9 cellular contexts compared by ENCODE assay signal in the genomic region with DNA sequence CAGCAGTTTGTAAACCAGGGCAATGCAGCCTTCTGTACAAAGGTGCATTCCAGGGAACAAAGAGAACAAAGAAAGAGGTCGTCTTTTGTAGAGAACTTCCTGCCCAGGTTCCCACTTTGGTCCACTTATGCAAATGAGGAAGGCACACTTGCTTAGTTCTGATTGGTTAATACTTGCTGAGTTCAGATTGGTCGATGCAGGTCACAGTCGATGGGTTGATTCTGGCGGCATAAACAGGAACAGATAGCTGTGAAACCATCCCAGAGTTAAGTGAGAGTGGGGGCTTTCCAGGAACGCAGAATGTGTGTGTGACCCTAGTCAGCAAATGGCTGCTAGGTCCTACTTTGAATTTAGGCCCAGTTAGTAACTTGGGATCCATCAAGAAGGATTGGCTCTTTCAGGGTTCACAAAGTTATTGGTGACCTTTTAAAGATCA. TPM values are rescaled to one million over a fixed set of nuclear protein-coding genes. Genes with fewer than 3 reads are reported as not detected.
A peak's percentile ranks its signal among the peaks of the same experiment; 100 is the strongest.
DNase-seq lines count a peak whose midpoint lies in the region; ATAC-seq, FAIRE-seq and TF ChIP-seq lines count a peak whose summit lies in the region.
"Had no signal": no experiment of that assay in that cellular context is flagged by ENCODE, and none has a peak within 500 bp of the region (broad histone marks: within the 10 kb centered on the region; RNA-seq: fewer than 3 reads in every experiment).

No MANE protein-coding gene starts in this region.

- BruUV-seq in HepG2 (replicated peaks; lab: Mats Ljungman, UMichigan): no TSS peak

- H3K4me2 ChIP-seq in HepG2 (ENCODE audit: low read depth, low read length): 0 out of 2 replicates have a peak overlapping the region, but pooled peaks have one; percentile 93
- H3K4me2 ChIP-seq in astrocyte (ENCODE audit: low read length): no peak overlapping the region

- H3K27me3 ChIP-seq in HepG2 (ENCODE audit: control insufficient read depth in 1 of 2, insufficient read depth in 2 of 2, low read length in 2 of 2): no peaks in the 10 kb centered on the region; a peak in 1 of 5 replicates
- no peaks in the 10 kb centered on the region for H3K27me3 ChIP-seq in right lobe of liver
- H3K27me3 ChIP-seq in astrocyte (ENCODE audit: insufficient read depth, low read length): peaks cover 2% of the 10 kb centered on the region
- no peaks in the 10 kb centered on the region for H3K27me3 ChIP-seq in transverse colon

- peak overlapping the region; percentile 51 to 94 (median 68) for H3K4me3 Mint-ChIP-seq in IgD-negative memory B cell
- H3K4me3 Mint-ChIP-seq in astrocyte (ENCODE audit: unreplicated experiment): peak overlapping the region; percentile 22

- WGBS in HepG2 (ENCODE audit: low lambda C conversion rate): 66% methylated on average over 5 of the region's 5 CpGs
- WGBS in right lobe of liver (ENCODE audit: insufficient coverage, low coverage, low lambda C conversion rate, missing lambda C conversion rate): 75% methylated on average over 5 of the region's 5 CpGs
- WGBS in transverse colon (ENCODE audit: low coverage in 1 of 2), 2 donors: 38 to 55% methylated on average over 1 to 5 of the region's 5 CpGs

- H3K36me3 Mint-ChIP-seq in IgD-negative memory B cell (no peaks in the 10 kb centered on the region), astrocyte (ENCODE audit: low read depth, unreplicated experiment) (peaks cover 2% of the 10 kb centered on the region)

- peak overlapping the region; percentile 93 to 98 (median 95) for H3K27ac Mint-ChIP-seq in IgD-negative memory B cell
- no peak overlapping the region for H3K27ac Mint-ChIP-seq in astrocyte (ENCODE audit: unreplicated experiment)

- H3K36me3 ChIP-seq in HepG2 (replicated peaks in 1 of 2; ENCODE audit: control insufficient read depth in 1 of 2, insufficient read depth in 2 of 2, low read length in 2 of 2): peaks cover 0 to 7% of the 10 kb centered on the region in 2 experiments; a peak in 1 of 5 replicates
- no peaks in the 10 kb centered on the region for H3K36me3 ChIP-seq in right lobe of liver
- H3K36me3 ChIP-seq in astrocyte (ENCODE audit: insufficient read depth, low read length): no peaks in the 10 kb centered on the region
- H3K36me3 ChIP-seq in transverse colon: no peaks in the 10 kb centered on the region

- H3K27me3 Mint-ChIP-seq in IgD-negative memory B cell: peaks cover 2% of the 10 kb centered on the region
- peaks cover 2% of the 10 kb centered on the region for H3K27me3 Mint-ChIP-seq in astrocyte (ENCODE audit: low read depth, unreplicated experiment)

- H3K9me3 ChIP-seq in HepG2 (ENCODE audit: low read length): no peaks in the 10 kb centered on the region
- H3K9me3 ChIP-seq in right lobe of liver: no peaks in the 10 kb centered on the region
- H3K9me3 ChIP-seq in astrocyte (ENCODE audit: insufficient read depth, low read depth, low read length): no peaks in the 10 kb centered on the region
- no peaks in the 10 kb centered on the region for H3K9me3 ChIP-seq in transverse colon

- H3K27ac ChIP-seq in HepG2 (ENCODE audit: extremely low read length, insufficient read depth, low read length): no peak overlapping the region
- H3K27ac ChIP-seq in right lobe of liver: no peak overlapping the region
- no peak overlapping the region for H3K27ac ChIP-seq in astrocyte (ENCODE audit: low read depth, low read length)
- no peak overlapping the region for H3K27ac ChIP-seq in transverse colon

- no peak for DNase-seq in HepG2 (ENCODE audit: low spot score)
- DNase-seq in right lobe of liver: no peak
- no peak for DNase-seq in astrocyte (ENCODE audit: low read depth)
- DNase-seq in NOMO-1 treated with dmso at 0.1 percent for 144 hours (lab: John Stamatoyannopoulos, UW; ENCODE audit: unreplicated experiment): no peak
- DNase-seq in NCI-H226: no peak
- no peak for DNase-seq in transverse colon
- DNase-seq: activated CD4-positive, alpha-beta T cell treated with anti-CD3 and anti-CD28 coated beads, Interleukin-2, amount 50 U/mL, for 48 hours had no signal

- H3K79me2 ChIP-seq in HepG2 (ENCODE audit: insufficient read depth, low read length): peaks cover 22% of the 10 kb centered on the region
- H3K79me2 ChIP-seq in astrocyte (ENCODE audit: insufficient read depth, low read length): peaks cover 25% of the 10 kb centered on the region

- in situ Hi-C loops in HepG2 (cut with HindIII; ENCODE audit: extremely low pct_ligation_motif_present, low pct_unique_long_range_greater_than_20kb): no loop called here
- in situ Hi-C loops in transverse colon (cut with MboI; ENCODE audit: low pct_ligation_motif_present in 1 of 4, low pct_unique_long_range_greater_than_20kb in 1 of 4, low sequenced_read_pairs in 3 of 4): no loop called here

- no peak overlapping the region for H3K4me3 ChIP-seq in HepG2 (replicated peaks in 1 of 3; ENCODE audit: insufficient read depth in 1 of 3, low read depth in 2 of 3, low read length in 3 of 3)
- H3K4me3 ChIP-seq in right lobe of liver: no peak overlapping the region
- H3K4me3 ChIP-seq in astrocyte (ENCODE audit: insufficient read depth, low read depth, low read length): no peak overlapping the region
- no peak overlapping the region for H3K4me3 ChIP-seq in transverse colon

- H2AFZ ChIP-seq in HepG2 (ENCODE audit: low read length) (no peak overlapping the region), astrocyte (ENCODE audit: low read depth, low read length) (no peak overlapping the region)

- no peak for TF ChIP-seq RAD21 in HepG2 (CRISPR knock-in tag; IDR thresholded peaks at IDR 0.05)

- no peaks in the 10 kb centered on the region for H4K20me1 ChIP-seq in HepG2 (ENCODE audit: insufficient read depth, low read length)
- H4K20me1 ChIP-seq in astrocyte (ENCODE audit: insufficient read depth, low read length): peaks cover 6% of the 10 kb centered on the region

- TF ChIP-seq POLR2A in HepG2 (IDR thresholded peaks at IDR 0.05; ENCODE audit: insufficient read depth in 1 of 2, low read depth in 2 of 2, low read length in 2 of 2) (no peak), right lobe of liver (IDR thresholded peaks at IDR 0.05) (no peak), transverse colon (IDR thresholded peaks at IDR 0.05) (no peak)

- TF ChIP-seq EP300 in HepG2 (IDR thresholded peaks at IDR 0.05; ENCODE audit: low read depth in 2 of 2, low read length in 2 of 2) (no peak), HepG2 (CRISPR knock-in tag; IDR thresholded peaks at IDR 0.05; ENCODE audit: borderline replicate concordance) (no peak), transverse colon (IDR thresholded peaks at IDR 0.05; ENCODE audit: low read depth) (no peak)

- H3K9me3 Mint-ChIP-seq in IgD-negative memory B cell: peaks cover 0 to 1% (median 0%) of the 10 kb centered on the region in 3 donors
- H3K9me3 Mint-ChIP-seq in astrocyte (ENCODE audit: unreplicated experiment): no peaks in the 10 kb centered on the region

- TF ChIP-seq CTCF in HepG2 (CRISPR knock-in tag; IDR thresholded peaks at IDR 0.05): no peak
- no peak for TF ChIP-seq CTCF in right lobe of liver (IDR thresholded peaks at IDR 0.05)
- TF ChIP-seq CTCF in astrocyte (IDR thresholded peaks at IDR 0.05; ENCODE audit: insufficient read depth, low read depth, low read length): no peak
- TF ChIP-seq CTCF in transverse colon (IDR thresholded peaks at IDR 0.05): no peak

- H3K4me1 ChIP-seq in HepG2 (ENCODE audit: insufficient read depth, low read length) (peaks cover 82% of the 10 kb centered on the region), right lobe of liver (peaks cover 0 to 22% (median 7%) of the 10 kb centered on the region in 4 donors), astrocyte (ENCODE audit: insufficient read depth, low read length) (peaks cover 6% of the 10 kb centered on the region), transverse colon (peaks cover 0 to 35% (median 27%) of the 10 kb centered on the region in 4 donors)

- H3K9ac ChIP-seq in HepG2 (ENCODE audit: insufficient read depth, low read depth, low read length): no peak overlapping the region
- no peak overlapping the region for H3K9ac ChIP-seq in astrocyte (ENCODE audit: low read length)

- ATAC-seq in HepG2 (no peak), right lobe of liver (no peak), HG02759 (IDR thresholded peaks at IDR 0.05; ENCODE audit: unreplicated experiment) (no peak)

- intact Hi-C loops in HepG2 (cut with micrococcal nuclease; ENCODE audit: unreplicated experiment): no loop called here
- intact Hi-C loops in right lobe of liver (cut with DNase I): no loop called here
- intact Hi-C loops in transverse colon (cut with DNase I; ENCODE audit: low total_unique reads): no loop called here

- CTCF ChIA-PET in HepG2 (lab: Yijun Ruan, JAX; ENCODE audit: low intra/inter-chr PET ratio, low total read pairs): no interaction called here

- no peak for FAIRE-seq in HepG2 (lab: Jason Lieb, UNC)
- no peak for FAIRE-seq in astrocyte (lab: Jason Lieb, UNC)

- H3K4me1 Mint-ChIP-seq in IgD-negative memory B cell (peaks cover 36 to 42% (median 37%) of the 10 kb centered on the region in 3 donors), astrocyte (ENCODE audit: low read depth, unreplicated experiment) (peaks cover 8% of the 10 kb centered on the region)

- POLR2A ChIA-PET in HepG2 (lab: Yijun Ruan, JAX): interaction anchor here (2.9 kb wide), 1 partner anchor 39 kb away, joined by 19 read pairs; the partner anchor contains the start of gene CACFD1

RNA-seq across cellular contexts. Expression of gene ADAMTS13, which starts 1.8 kb away (rescaled TPM):
- total RNA-seq in HepG2 (2016; rRNA removed; fragmentation: Illumina TruSeq; extraction: Trizol) (0.69 and 0.91 TPM in 2 replicates), right lobe of liver (10 to 100 TPM in 3 of 6 experiments, 1 to 10 TPM in 3; 8.1 to 27.7 (median 11.3) TPM), astrocyte (5.6 and 7.3 TPM in 2 replicates), transverse colon (10 to 100 TPM in 2 of 4 donors, 1 to 10 TPM in 2; 2.6 to 12.7 (median 7.2) TPM)
- 0.26 and 0.30 TPM in 2 replicates for total RNA-seq in HepG2 (2016; cell fraction: cytosol; rRNA removed; fragmentation: Illumina TruSeq; extraction: Trizol; ENCODE audit: low read depth)
- total RNA-seq in HepG2 (2016; cell fraction: insoluble cytoplasmic fraction; rRNA removed; fragmentation: Illumina TruSeq; extraction: Trizol): 0.22 and 0.91 TPM in 2 replicates
- total RNA-seq in HepG2 (2016; cell fraction: membrane; rRNA removed; fragmentation: Illumina TruSeq; extraction: Trizol): 0.21 and 0.37 TPM in 2 replicates
- 0.78 and 1.4 TPM in 2 replicates for total RNA-seq in HepG2 (2016; cell fraction: nucleus; rRNA removed; fragmentation: Illumina TruSeq; extraction: Trizol)
- polyA plus RNA-seq in HepG2 (2011; rRNA removed) (4.5 and 5.0 TPM in 2 replicates), IgD-negative memory B cell (0.35 TPM)
- 1.2 and 2.2 TPM in 2 replicates for polyA plus RNA-seq in HepG2 (2011; cell fraction: cytosol; rRNA removed)
- polyA plus RNA-seq in HepG2 (2011; cell fraction: nucleus; rRNA removed): 35.9 and 63.7 TPM in 2 replicates
- polyA plus RNA-seq in HepG2 (2012): 1.4 and 2.0 TPM in 2 replicates
- 0.12 and 0.16 TPM in 2 replicates for polyA plus RNA-seq in HepG2 (2016; cell fraction: cytosol; fragmentation: Illumina TruSeq; extraction: Trizol; ENCODE audit: low read depth)
- polyA plus RNA-seq in HepG2 (2016; cell fraction: insoluble cytoplasmic fraction; fragmentation: Illumina TruSeq; extraction: Trizol; ENCODE audit: low read depth): 0.48 and 0.73 TPM in 2 replicates
- 0.14 and 0.23 TPM in 2 replicates for polyA plus RNA-seq in HepG2 (2016; cell fraction: membrane; fragmentation: Illumina TruSeq; extraction: Trizol; ENCODE audit: low read depth)
- 4.6 TPM in 2 replicates for polyA plus RNA-seq in HepG2 (2016; cell fraction: nucleus; fragmentation: Illumina TruSeq; extraction: Trizol; ENCODE audit: insufficient read depth, low read depth)
- polyA minus RNA-seq in HepG2 (2011; rRNA and poly(A)+ RNA removed; ENCODE audit: low replicate concordance): 0.75 and 1.4 TPM in 2 replicates
- polyA minus RNA-seq in HepG2 (2011; cell fraction: cytosol; rRNA and poly(A)+ RNA removed): 0.30 and 0.62 TPM in 2 replicates
- polyA minus RNA-seq in HepG2 (2011; cell fraction: nucleus; rRNA and poly(A)+ RNA removed): 2.4 and 3.1 TPM in 2 replicates

RNA-seq across cellular contexts. Expression of gene REXO4, which starts 2.6 kb away (rescaled TPM):
- total RNA-seq in HepG2 (2016; rRNA removed; fragmentation: Illumina TruSeq; extraction: Trizol): 30.4 and 32.9 TPM in 2 replicates
- 13.1 and 13.7 TPM in 2 replicates for total RNA-seq in HepG2 (2016; cell fraction: cytosol; rRNA removed; fragmentation: Illumina TruSeq; extraction: Trizol; ENCODE audit: low read depth)
- total RNA-seq in HepG2 (2016; cell fraction: insoluble cytoplasmic fraction; rRNA removed; fragmentation: Illumina TruSeq; extraction: Trizol): 30.5 and 30.8 TPM in 2 replicates
- 26.1 and 26.5 TPM in 2 replicates for total RNA-seq in HepG2 (2016; cell fraction: membrane; rRNA removed; fragmentation: Illumina TruSeq; extraction: Trizol)
- 13.7 and 15.5 TPM in 2 replicates for total RNA-seq in HepG2 (2016; cell fraction: nucleus; rRNA removed; fragmentation: Illumina TruSeq; extraction: Trizol)
- polyA plus RNA-seq in HepG2 (2011; rRNA removed): 18.5 and 20.2 TPM in 2 replicates
- 20.6 and 24.2 TPM in 2 replicates for polyA plus RNA-seq in HepG2 (2011; cell fraction: cytosol; rRNA removed)
- polyA plus RNA-seq in HepG2 (2011; cell fraction: nucleus; rRNA removed): 13.1 and 13.9 TPM in 2 replicates
- 18.4 and 20.8 TPM in 2 replicates for polyA plus RNA-seq in HepG2 (2012)
- 13.2 and 14.9 TPM in 2 replicates for polyA plus RNA-seq in HepG2 (2016; cell fraction: cytosol; fragmentation: Illumina TruSeq; extraction: Trizol; ENCODE audit: low read depth)
- polyA plus RNA-seq in HepG2 (2016; cell fraction: insoluble cytoplasmic fraction; fragmentation: Illumina TruSeq; extraction: Trizol; ENCODE audit: low read depth): 40.1 and 41.2 TPM in 2 replicates
- 23.2 and 24.3 TPM in 2 replicates for polyA plus RNA-seq in HepG2 (2016; cell fraction: membrane; fragmentation: Illumina TruSeq; extraction: Trizol; ENCODE audit: low read depth)
- 25.0 and 27.5 TPM in 2 replicates for polyA plus RNA-seq in HepG2 (2016; cell fraction: nucleus; fragmentation: Illumina TruSeq; extraction: Trizol; ENCODE audit: insufficient read depth, low read depth)
- polyA minus RNA-seq in HepG2 (2011; rRNA and poly(A)+ RNA removed; ENCODE audit: low replicate concordance): 29.1 and 46.3 TPM in 2 replicates
- polyA minus RNA-seq in HepG2 (2011; cell fraction: cytosol; rRNA and poly(A)+ RNA removed): 14.4 and 15.3 TPM in 2 replicates
- 16.2 TPM in 2 replicates for polyA minus RNA-seq in HepG2 (2011; cell fraction: nucleus; rRNA and poly(A)+ RNA removed)
- 10 to 100 TPM in 5 of 6 experiments, 1 to 10 TPM in 1; 9.5 to 19.9 (median 12.0) TPM for total RNA-seq in right lobe of liver
- polyA plus RNA-seq in IgD-negative memory B cell: 31.6 TPM
- total RNA-seq in astrocyte: 19.7 and 22.5 TPM in 2 replicates
- 10 to 100 TPM; 12.1 to 21.9 (median 16.0) TPM for total RNA-seq in transverse colon

RNA-seq across cellular contexts. Expression of gene CACFD1, which starts 39.4 kb away (rescaled TPM):
- 8.2 and 13.8 TPM in 2 replicates for total RNA-seq in HepG2 (2016; rRNA removed; fragmentation: Illumina TruSeq; extraction: Trizol)
- total RNA-seq in HepG2 (2016; cell fraction: cytosol; rRNA removed; fragmentation: Illumina TruSeq; extraction: Trizol; ENCODE audit: low read depth): 3.2 and 3.9 TPM in 2 replicates
- 7.9 and 15.6 TPM in 2 replicates for total RNA-seq in HepG2 (2016; cell fraction: insoluble cytoplasmic fraction; rRNA removed; fragmentation: Illumina TruSeq; extraction: Trizol)
- total RNA-seq in HepG2 (2016; cell fraction: membrane; rRNA removed; fragmentation: Illumina TruSeq; extraction: Trizol): 10.0 and 11.4 TPM in 2 replicates
- total RNA-seq in HepG2 (2016; cell fraction: nucleus; rRNA removed; fragmentation: Illumina TruSeq; extraction: Trizol): 12.1 and 14.4 TPM in 2 replicates
- 14.6 and 21.3 TPM in 2 replicates for polyA plus RNA-seq in HepG2 (2011; rRNA removed)
- polyA plus RNA-seq in HepG2 (2011; cell fraction: cytosol; rRNA removed): 13.1 and 15.4 TPM in 2 replicates
- 33.2 and 35.5 TPM in 2 replicates for polyA plus RNA-seq in HepG2 (2011; cell fraction: nucleus; rRNA removed)
- polyA plus RNA-seq in HepG2 (2012): 12.0 and 17.4 TPM in 2 replicates
- 3.2 and 4.4 TPM in 2 replicates for polyA plus RNA-seq in HepG2 (2016; cell fraction: cytosol; fragmentation: Illumina TruSeq; extraction: Trizol; ENCODE audit: low read depth)
- polyA plus RNA-seq in HepG2 (2016; cell fraction: insoluble cytoplasmic fraction; fragmentation: Illumina TruSeq; extraction: Trizol; ENCODE audit: low read depth): 8.6 and 9.0 TPM in 2 replicates
- polyA plus RNA-seq in HepG2 (2016; cell fraction: membrane; fragmentation: Illumina TruSeq; extraction: Trizol; ENCODE audit: low read depth): 8.8 and 9.3 TPM in 2 replicates
- polyA plus RNA-seq in HepG2 (2016; cell fraction: nucleus; fragmentation: Illumina TruSeq; extraction: Trizol; ENCODE audit: insufficient read depth, low read depth): 20.0 and 22.0 TPM in 2 replicates
- polyA minus RNA-seq in HepG2 (2011; rRNA and poly(A)+ RNA removed; ENCODE audit: low replicate concordance): 8.1 and 55.0 TPM in 2 replicates
- 7.1 and 8.0 TPM in 2 replicates for polyA minus RNA-seq in HepG2 (2011; cell fraction: cytosol; rRNA and poly(A)+ RNA removed)
- polyA minus RNA-seq in HepG2 (2011; cell fraction: nucleus; rRNA and poly(A)+ RNA removed): 25.4 and 28.7 TPM in 2 replicates
- total RNA-seq in right lobe of liver: 10 to 100 TPM; 23.5 to 39.8 (median 32.9) TPM
- polyA plus RNA-seq in IgD-negative memory B cell: 15.9 TPM
- total RNA-seq in astrocyte: 13.1 and 14.2 TPM in 2 replicates
- total RNA-seq in transverse colon: 100 to 1,000 TPM in 1 of 4 donors, 10 to 100 TPM in 3; 44.6 to 153 (median 80.0) TPM

RNA-seq across cellular contexts. Expression of gene STKLD1, which starts 44.2 kb away (rescaled TPM):
- total RNA-seq in HepG2 (2016; rRNA removed; fragmentation: Illumina TruSeq; extraction: Trizol) (1.1 and 2.2 TPM in 2 replicates), right lobe of liver (1 to 10 TPM in 2 of 6 experiments, under 1 TPM in 3, not detected in 1; 0.43 to 2.6 (median 0.81) TPM), astrocyte (0.58 and 0.82 TPM in 2 replicates), transverse colon (1 to 10 TPM in 1 of 4 donors, under 1 TPM in 1, not detected in 2; 0.68 to 1.5 TPM)
- total RNA-seq in HepG2 (2016; cell fraction: cytosol; rRNA removed; fragmentation: Illumina TruSeq; extraction: Trizol; ENCODE audit: low read depth): 3.2 and 4.6 TPM in 2 replicates
- total RNA-seq in HepG2 (2016; cell fraction: insoluble cytoplasmic fraction; rRNA removed; fragmentation: Illumina TruSeq; extraction: Trizol): 1.6 TPM in 2 replicates
- 3.7 and 4.8 TPM in 2 replicates for total RNA-seq in HepG2 (2016; cell fraction: membrane; rRNA removed; fragmentation: Illumina TruSeq; extraction: Trizol)
- total RNA-seq in HepG2 (2016; cell fraction: nucleus; rRNA removed; fragmentation: Illumina TruSeq; extraction: Trizol): 0.53 and 0.75 TPM in 2 replicates
- polyA plus RNA-seq in HepG2 (2011; rRNA removed) (1.5 and 3.8 TPM in 2 replicates), IgD-negative memory B cell (0.16 TPM)
- polyA plus RNA-seq in HepG2 (2011; cell fraction: cytosol; rRNA removed): 2.0 and 2.7 TPM in 2 replicates
- 0.87 and 3.7 TPM in 2 replicates for polyA plus RNA-seq in HepG2 (2011; cell fraction: nucleus; rRNA removed)
- 3.1 and 4.8 TPM in 2 replicates for polyA plus RNA-seq in HepG2 (2012)
- 4.2 and 4.8 TPM in 2 replicates for polyA plus RNA-seq in HepG2 (2016; cell fraction: cytosol; fragmentation: Illumina TruSeq; extraction: Trizol; ENCODE audit: low read depth)
- polyA plus RNA-seq in HepG2 (2016; cell fraction: insoluble cytoplasmic fraction; fragmentation: Illumina TruSeq; extraction: Trizol; ENCODE audit: low read depth): 1.5 and 2.2 TPM in 2 replicates
- 3.8 and 5.3 TPM in 2 replicates for polyA plus RNA-seq in HepG2 (2016; cell fraction: membrane; fragmentation: Illumina TruSeq; extraction: Trizol; ENCODE audit: low read depth)
- polyA plus RNA-seq in HepG2 (2016; cell fraction: nucleus; fragmentation: Illumina TruSeq; extraction: Trizol; ENCODE audit: insufficient read depth, low read depth): 1.2 and 2.1 TPM in 2 replicates
- polyA minus RNA-seq in HepG2 (2011; rRNA and poly(A)+ RNA removed; ENCODE audit: low replicate concordance): 0.56 and 1.5 TPM in 2 replicates
- 0.59 TPM in 1 of 2 replicates, not detected in the other for polyA minus RNA-seq in HepG2 (2011; cell fraction: cytosol; rRNA and poly(A)+ RNA removed)
- 0.77 and 1.1 TPM in 2 replicates for polyA minus RNA-seq in HepG2 (2011; cell fraction: nucleus; rRNA and poly(A)+ RNA removed)

RNA-seq across cellular contexts. Expression of gene SURF4, which starts 44.5 kb away (rescaled TPM):
- total RNA-seq in HepG2 (2016; rRNA removed; fragmentation: Illumina TruSeq; extraction: Trizol) (135 and 265 TPM in 2 replicates), right lobe of liver (100 to 1,000 TPM; 181 to 243 (median 213) TPM), astrocyte (338 and 374 TPM in 2 replicates), transverse colon (100 to 1,000 TPM in 3 of 4 donors, 10 to 100 TPM in 1; 89.4 to 205 (median 147) TPM)
- 32.2 and 32.9 TPM in 2 replicates for total RNA-seq in HepG2 (2016; cell fraction: cytosol; rRNA removed; fragmentation: Illumina TruSeq; extraction: Trizol; ENCODE audit: low read depth)
- total RNA-seq in HepG2 (2016; cell fraction: insoluble cytoplasmic fraction; rRNA removed; fragmentation: Illumina TruSeq; extraction: Trizol): 115 and 269 TPM in 2 replicates
- total RNA-seq in HepG2 (2016; cell fraction: membrane; rRNA removed; fragmentation: Illumina TruSeq; extraction: Trizol): 110 and 114 TPM in 2 replicates
- 228 and 275 TPM in 2 replicates for total RNA-seq in HepG2 (2016; cell fraction: nucleus; rRNA removed; fragmentation: Illumina TruSeq; extraction: Trizol)
- polyA plus RNA-seq in HepG2 (2011; rRNA removed) (220 and 224 TPM in 2 replicates), IgD-negative memory B cell (72.6 TPM)
- polyA plus RNA-seq in HepG2 (2011; cell fraction: cytosol; rRNA removed): 264 and 277 TPM in 2 replicates
- 180 and 191 TPM in 2 replicates for polyA plus RNA-seq in HepG2 (2011; cell fraction: nucleus; rRNA removed)
- polyA plus RNA-seq in HepG2 (2012): 188 and 224 TPM in 2 replicates
- 32.1 and 37.0 TPM in 2 replicates for polyA plus RNA-seq in HepG2 (2016; cell fraction: cytosol; fragmentation: Illumina TruSeq; extraction: Trizol; ENCODE audit: low read depth)
- polyA plus RNA-seq in HepG2 (2016; cell fraction: insoluble cytoplasmic fraction; fragmentation: Illumina TruSeq; extraction: Trizol; ENCODE audit: low read depth): 124 and 145 TPM in 2 replicates
- 76.2 and 78.0 TPM in 2 replicates for polyA plus RNA-seq in HepG2 (2016; cell fraction: membrane; fragmentation: Illumina TruSeq; extraction: Trizol; ENCODE audit: low read depth)
- 397 and 400 TPM in 2 replicates for polyA plus RNA-seq in HepG2 (2016; cell fraction: nucleus; fragmentation: Illumina TruSeq; extraction: Trizol; ENCODE audit: insufficient read depth, low read depth)
- polyA minus RNA-seq in HepG2 (2011; rRNA and poly(A)+ RNA removed; ENCODE audit: low replicate concordance): 375 and 710 TPM in 2 replicates
- 173 and 200 TPM in 2 replicates for polyA minus RNA-seq in HepG2 (2011; cell fraction: cytosol; rRNA and poly(A)+ RNA removed)
- 72.5 and 84.8 TPM in 2 replicates for polyA minus RNA-seq in HepG2 (2011; cell fraction: nucleus; rRNA and poly(A)+ RNA removed)
